16 cellular contexts compared by ENCODE assay signal in genomic region chr19:49763230-49763629, GRCh38. TPM values are rescaled to one million over a fixed set of nuclear protein-coding genes. Genes with fewer than 3 reads are reported as not detected.
DNase-seq lines count a peak whose midpoint lies in the region; ATAC-seq and TF ChIP-seq lines count a peak whose summit lies in the region.
"Had no signal": no experiment of that assay in that cellular context is flagged by ENCODE, and none has a peak within 500 bp of the region (broad histone marks: within the 10 kb centered on the region; RNA-seq: fewer than 3 reads in every experiment).

Gene TSKS (minus strand): TSS chr19:49763306. CDS start chr19:49763247, 59 bp downstream.

- no peak within 1 kb of the TSS for H3K4me3 Mint-ChIP-seq in WTC11
- H3K4me3 Mint-ChIP-seq in mesothelial cell of epicardium = no peak within 1 kb of the TSS

- DNase-seq in left ventricle myocardium inferior (no peak), Right ventricle myocardium superior (no peak), WTC11 (ENCODE audit: low spot score) (no peak), mesothelial cell of epicardium (ENCODE audit: low spot score in 2 of 2, unreplicated experiment in 2 of 2) (no peak), uterus (no peak), HCEC 1CT (no peak)
- DNase-seq: activated T-cell treated with anti-CD3 and anti-CD28 coated beads for 4 hours, BE2C, DND-41, Kasumi-1, NCI-H187, NCI-H524, nucleus accumbens, WERI-Rb-1 had no signal

- H3K27me3 ChIP-seq in left ventricle myocardium inferior (ENCODE audit: low read depth) = no peaks in the 10 kb centered on the region
- H3K27me3 ChIP-seq in uterus = no peaks in the 10 kb centered on the region
- H3K27me3 ChIP-seq: BE2C had no signal

- no peak for TF ChIP-seq POLR2A in uterus (IDR thresholded peaks at IDR 0.05)

- ATAC-seq in Right ventricle myocardium superior (ENCODE audit: poor library complexity) = no peak
- no peak for ATAC-seq in WTC11
- no peak for ATAC-seq in HG03025 (IDR thresholded peaks at IDR 0.05; ENCODE audit: low FRiP score, unreplicated experiment)
- ATAC-seq in GM21367 (IDR thresholded peaks at IDR 0.05; ENCODE audit: unreplicated experiment) = no peak

- H3K27me3 Mint-ChIP-seq in WTC11 (ENCODE audit: low read depth) = peaks cover 8% of the 10 kb centered on the region
- H3K27me3 Mint-ChIP-seq in mesothelial cell of epicardium (ENCODE audit: low read depth) = no peaks in the 10 kb centered on the region

- H3K27ac ChIP-seq in left ventricle myocardium inferior (replicated peaks) (peak within 1 kb of the TSS; percentile 80), uterus (peak within 1 kb of the TSS; percentile 81 to 82)
- H3K27ac ChIP-seq: WERI-Rb-1 had no signal

- CTCF ChIA-PET in WTC11 (lab: Charles Lee) = interaction anchor here (0.7 kb wide), 1 partner anchor 12 kb away, joined by 3 read pairs; no protein-coding TSS in a partner anchor

- H3K27ac Mint-ChIP-seq in WTC11 (peak within 1 kb of the TSS; percentile 53), mesothelial cell of epicardium (peak within 1 kb of the TSS; percentile 45)

- peaks cover 29% of the 10 kb centered on the region for H3K4me1 ChIP-seq in left ventricle myocardium inferior
- peaks cover 0 to 7% of the 10 kb centered on the region in 2 donors for H3K4me1 ChIP-seq in uterus

- no peaks in the 10 kb centered on the region for H3K36me3 ChIP-seq in left ventricle myocardium inferior
- no peaks in the 10 kb centered on the region for H3K36me3 ChIP-seq in uterus
- H3K36me3 ChIP-seq: BE2C, WERI-Rb-1 had no signal

- H3K9me3 Mint-ChIP-seq in WTC11 (no peaks in the 10 kb centered on the region), mesothelial cell of epicardium (no peaks in the 10 kb centered on the region)

- H3K4me1 Mint-ChIP-seq in WTC11 (peaks cover 26% of the 10 kb centered on the region), mesothelial cell of epicardium (peaks cover 28% of the 10 kb centered on the region)

- H3K4me3 ChIP-seq in left ventricle myocardium inferior (no peak within 1 kb of the TSS), uterus (no peak within 1 kb of the TSS)

- H3K9me3 ChIP-seq in left ventricle myocardium inferior (replicated peaks) = no peaks in the 10 kb centered on the region
- no peaks in the 10 kb centered on the region for H3K9me3 ChIP-seq in uterus
- H3K9me3 ChIP-seq: BE2C had no signal

- POLR2A ChIA-PET in WTC11 (lab: Charles Lee) = no interaction called here

- intact Hi-C loops in left ventricle myocardium inferior (cut with micrococcal nuclease) = no loop called here
- intact Hi-C loops in Right ventricle myocardium superior (cut with DNase I) = no loop called here
- intact Hi-C loops in uterus (cut with DNase I; ENCODE audit: low total_unique reads) = no loop called here

- H3K36me3 Mint-ChIP-seq in WTC11 (no peaks in the 10 kb centered on the region), mesothelial cell of epicardium (no peaks in the 10 kb centered on the region)

- TF ChIP-seq CTCF in left ventricle myocardium inferior (IDR thresholded peaks at IDR 0.05; ENCODE audit: borderline replicate concordance) = no peak
- no peak for TF ChIP-seq CTCF in WTC11 (IDR thresholded peaks at IDR 0.05)
- no peak for TF ChIP-seq CTCF in mesothelial cell of epicardium (IDR thresholded peaks at IDR 0.05; ENCODE audit: unreplicated experiment)
- no peak for TF ChIP-seq CTCF in uterus (IDR thresholded peaks at IDR 0.05)

TF ChIP-seq in WTC11, 78 proteins besides CTCF, POLR2A, EP300 and RAD21 (continues in another document):
- TF ChIP-seq ZNF138 (CRISPR knock-in tag; conservative IDR thresholded peaks at IDR 0.05) = no peak
- no peak for TF ChIP-seq ATF2 (CRISPR knock-in tag; IDR thresholded peaks at IDR 0.05; ENCODE audit: borderline replicate concordance, low read depth)
- no peak for TF ChIP-seq MLX (CRISPR knock-in tag; IDR thresholded peaks at IDR 0.05)
- TF ChIP-seq, protein P1, sequence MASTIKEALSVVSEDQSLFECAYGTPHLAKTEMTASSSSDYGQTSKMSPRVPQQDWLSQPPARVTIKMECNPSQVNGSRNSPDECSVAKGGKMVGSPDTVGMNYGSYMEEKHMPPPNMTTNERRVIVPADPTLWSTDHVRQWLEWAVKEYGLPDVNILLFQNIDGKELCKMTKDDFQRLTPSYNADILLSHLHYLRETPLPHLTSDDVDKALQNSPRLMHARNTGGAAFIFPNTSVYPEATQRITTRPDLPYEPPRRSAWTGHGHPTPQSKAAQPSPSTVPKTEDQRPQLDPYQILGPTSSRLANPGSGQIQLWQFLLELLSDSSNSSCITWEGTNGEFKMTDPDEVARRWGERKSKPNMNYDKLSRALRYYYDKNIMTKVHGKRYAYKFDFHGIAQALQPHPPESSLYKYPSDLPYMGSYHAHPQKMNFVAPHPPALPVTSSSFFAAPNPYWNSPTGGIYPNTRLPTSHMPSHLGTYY (CRISPR knock-in tag; IDR thresholded peaks at IDR 0.05) = no peak
- TF ChIP-seq, protein P2, sequence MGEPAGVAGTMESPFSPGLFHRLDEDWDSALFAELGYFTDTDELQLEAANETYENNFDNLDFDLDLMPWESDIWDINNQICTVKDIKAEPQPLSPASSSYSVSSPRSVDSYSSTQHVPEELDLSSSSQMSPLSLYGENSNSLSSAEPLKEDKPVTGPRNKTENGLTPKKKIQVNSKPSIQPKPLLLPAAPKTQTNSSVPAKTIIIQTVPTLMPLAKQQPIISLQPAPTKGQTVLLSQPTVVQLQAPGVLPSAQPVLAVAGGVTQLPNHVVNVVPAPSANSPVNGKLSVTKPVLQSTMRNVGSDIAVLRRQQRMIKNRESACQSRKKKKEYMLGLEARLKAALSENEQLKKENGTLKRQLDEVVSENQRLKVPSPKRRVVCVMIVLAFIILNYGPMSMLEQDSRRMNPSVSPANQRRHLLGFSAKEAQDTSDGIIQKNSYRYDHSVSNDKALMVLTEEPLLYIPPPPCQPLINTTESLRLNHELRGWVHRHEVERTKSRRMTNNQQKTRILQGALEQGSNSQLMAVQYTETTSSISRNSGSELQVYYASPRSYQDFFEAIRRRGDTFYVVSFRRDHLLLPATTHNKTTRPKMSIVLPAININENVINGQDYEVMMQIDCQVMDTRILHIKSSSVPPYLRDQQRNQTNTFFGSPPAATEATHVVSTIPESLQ (CRISPR knock-in tag; IDR thresholded peaks at IDR 0.05) = no peak
- TF ChIP-seq EMX1 (CRISPR knock-in tag; IDR thresholded peaks at IDR 0.05) = no peak
- no peak for TF ChIP-seq RELA (CRISPR knock-in tag; IDR thresholded peaks at IDR 0.05; ENCODE audit: borderline replicate concordance)
- TF ChIP-seq SOX15 (CRISPR knock-in tag; IDR thresholded peaks at IDR 0.05) = no peak
- TF ChIP-seq, protein P3, sequence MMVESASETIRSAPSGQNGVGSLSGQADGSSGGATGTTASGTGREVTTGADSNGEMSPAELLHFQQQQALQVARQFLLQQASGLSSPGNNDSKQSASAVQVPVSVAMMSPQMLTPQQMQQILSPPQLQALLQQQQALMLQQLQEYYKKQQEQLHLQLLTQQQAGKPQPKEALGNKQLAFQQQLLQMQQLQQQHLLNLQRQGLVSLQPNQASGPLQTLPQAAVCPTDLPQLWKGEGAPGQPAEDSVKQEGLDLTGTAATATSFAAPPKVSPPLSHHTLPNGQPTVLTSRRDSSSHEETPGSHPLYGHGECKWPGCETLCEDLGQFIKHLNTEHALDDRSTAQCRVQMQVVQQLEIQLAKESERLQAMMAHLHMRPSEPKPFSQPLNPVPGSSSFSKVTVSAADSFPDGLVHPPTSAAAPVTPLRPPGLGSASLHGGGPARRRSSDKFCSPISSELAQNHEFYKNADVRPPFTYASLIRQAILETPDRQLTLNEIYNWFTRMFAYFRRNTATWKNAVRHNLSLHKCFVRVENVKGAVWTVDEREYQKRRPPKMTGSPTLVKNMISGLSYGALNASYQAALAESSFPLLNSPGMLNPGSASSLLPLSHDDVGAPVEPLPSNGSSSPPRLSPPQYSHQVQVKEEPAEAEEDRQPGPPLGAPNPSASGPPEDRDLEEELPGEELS (CRISPR knock-in tag; IDR thresholded peaks at IDR 0.05) = no peak
- no peak for TF ChIP-seq MAX (CRISPR knock-in tag; IDR thresholded peaks at IDR 0.05)
- TF ChIP-seq, protein P4, sequence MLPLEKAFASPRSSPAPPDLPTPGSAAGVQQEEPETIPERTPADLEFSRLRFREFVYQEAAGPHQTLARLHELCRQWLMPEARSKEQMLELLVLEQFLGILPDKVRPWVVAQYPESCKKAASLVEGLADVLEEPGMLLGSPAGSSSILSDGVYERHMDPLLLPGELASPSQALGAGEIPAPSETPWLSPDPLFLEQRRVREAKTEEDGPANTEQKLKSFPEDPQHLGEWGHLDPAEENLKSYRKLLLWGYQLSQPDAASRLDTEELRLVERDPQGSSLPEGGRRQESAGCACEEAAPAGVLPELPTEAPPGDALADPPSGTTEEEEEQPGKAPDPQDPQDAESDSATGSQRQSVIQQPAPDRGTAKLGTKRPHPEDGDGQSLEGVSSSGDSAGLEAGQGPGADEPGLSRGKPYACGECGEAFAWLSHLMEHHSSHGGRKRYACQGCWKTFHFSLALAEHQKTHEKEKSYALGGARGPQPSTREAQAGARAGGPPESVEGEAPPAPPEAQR (CRISPR knock-in tag; IDR thresholded peaks at IDR 0.05) = no peak
- TF ChIP-seq TEAD4 (CRISPR knock-in tag; IDR thresholded peaks at IDR 0.05) = no peak
- no peak for TF ChIP-seq FOXK1 (CRISPR knock-in tag; IDR thresholded peaks at IDR 0.05)
- TF ChIP-seq NR1H2 (CRISPR knock-in tag; IDR thresholded peaks at IDR 0.05) = no peak

RNA-seq across cellular contexts. Expression of gene TSKS, which starts in this region (rescaled TPM):
- total RNA-seq in left ventricle myocardium inferior (0.38 TPM), Right ventricle myocardium superior (0.86 TPM), WTC11 (2021) (0.30 to 0.55 TPM (median 0.48 TPM) in 3 replicates), mesothelial cell of epicardium (not detected in 3 replicates), uterus (1 to 10 TPM in 1 of 4 donors, under 1 TPM in 1, not detected in 2; 0.28 to 1.9 TPM)
